22 cellular contexts compared by ENCODE assay signal in the genomic region with DNA sequence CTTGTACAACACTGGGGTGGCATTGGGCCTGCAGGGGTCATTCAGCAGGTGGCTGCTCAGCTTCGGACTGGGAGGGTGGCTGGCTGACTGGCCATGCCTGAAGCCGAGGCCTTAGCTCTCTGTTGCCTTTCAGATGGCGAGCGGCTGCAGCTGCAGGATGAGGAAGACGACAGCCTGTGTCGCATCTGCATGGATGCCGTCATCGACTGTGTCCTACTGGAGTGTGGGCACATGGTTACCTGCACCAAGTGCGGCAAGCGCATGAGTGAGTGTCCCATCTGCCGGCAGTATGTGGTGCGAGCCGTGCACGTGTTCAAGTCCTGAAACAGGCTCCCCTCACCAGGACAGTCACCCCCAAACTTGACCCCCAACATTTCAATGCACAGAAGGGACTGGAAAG. TPM values are rescaled to one million over a fixed set of nuclear protein-coding genes. Genes with fewer than 3 reads are reported as not detected.
A peak's percentile ranks its signal among the peaks of the same experiment; 100 is the strongest.
DNase-seq lines count a peak whose midpoint lies in the region; ATAC-seq and TF ChIP-seq lines count a peak whose summit lies in the region.
"Had no signal": no experiment of that assay in that cellular context is flagged by ENCODE, and none has a peak within 500 bp of the region (broad histone marks: within the 10 kb centered on the region; RNA-seq: fewer than 3 reads in every experiment).

No MANE protein-coding gene starts in this region.

- DNase-seq in HL-60 (ENCODE audit: low read depth in 1 of 2, low spot score in 1 of 2) (no peak), globus pallidus (ENCODE audit: low spot score) (peak; percentile 41), ureter (ENCODE audit: low spot score) (no peak), COLO829 (ENCODE audit: low spot score) (no peak)
- DNase-seq: activated CD4-positive, alpha-beta memory T cell treated with anti-CD3 and anti-CD28 coated beads, Interleukin-2, amount 10 ng/mL, durations not matched to agents 7 days and 5 days; activated naive CD4-positive, alpha-beta T cell treated with anti-CD3 and anti-CD28 coated beads, Interleukin-2, amount 50 U/mL, for 16 hours; activated T-cell treated with anti-CD3 and anti-CD28 coated beads, Interleukin-2, amount 50 U/mL, for 72 hours; dermis blood vessel endothelial cell; DMS79 treated with DMSO at 0.1 percent for 48 hours; immature natural killer cell; MM.1S; NCI-H2171; small intestine; stimulated activated naive CD4-positive, alpha-beta T cell had no signal

- H3K4me3 ChIP-seq in DOHH2 (ENCODE audit: low read length) (no peak overlapping the region), HL-60 (replicated peaks; ENCODE audit: insufficient read depth, low read length) (no peak overlapping the region), rectal smooth muscle tissue (ENCODE audit: low read length) (no peak overlapping the region)
- H3K4me3 ChIP-seq: HAP-1, hepatocyte, tibial nerve had no signal

- H3K9me2 ChIP-seq in DOHH2 (replicated peaks; ENCODE audit: control insufficient read depth, low read length) = no peaks in the 10 kb centered on the region

- H3K4me1 ChIP-seq in DOHH2 (ENCODE audit: control insufficient read depth, low read length) = peaks cover 48% of the 10 kb centered on the region
- H3K4me1 ChIP-seq in rectal smooth muscle tissue (ENCODE audit: control insufficient read depth, insufficient read depth, low read length) = peaks cover 16% of the 10 kb centered on the region
- H3K4me1 ChIP-seq: HAP-1, tibial nerve had no signal

- H3K36me3 ChIP-seq in DOHH2 (ENCODE audit: control insufficient read depth, low read length) = peaks cover 87% of the 10 kb centered on the region
- H3K36me3 ChIP-seq in rectal smooth muscle tissue (ENCODE audit: control insufficient read depth, insufficient read depth, low read length) = peaks cover 30% of the 10 kb centered on the region

- no peaks in the 10 kb centered on the region for H3K9me3 ChIP-seq in DOHH2 (ENCODE audit: control insufficient read depth, insufficient read depth, low read length)
- H3K9me3 ChIP-seq: HAP-1, tibial nerve had no signal

- no peak overlapping the region for H3K9ac ChIP-seq in rectal smooth muscle tissue (ENCODE audit: low read length)

- H3K27ac ChIP-seq in DOHH2 (ENCODE audit: low read depth, low read length) = peak overlapping the region; percentile 95
- peak overlapping the region; percentile 77 for H3K27ac ChIP-seq in HL-60 (replicated peaks)
- peak overlapping the region; percentile 11 for H3K27ac ChIP-seq in rectal smooth muscle tissue (ENCODE audit: low read depth, low read length)
- H3K27ac ChIP-seq: hepatocyte, tibial nerve had no signal

- H4K20me1 ChIP-seq in DOHH2 (ENCODE audit: control insufficient read depth, insufficient read depth, low read depth, low read length) = no peaks in the 10 kb centered on the region

- peaks cover 37% of the 10 kb centered on the region for H3K79me2 ChIP-seq in DOHH2 (ENCODE audit: control insufficient read depth, low read length)

- TF ChIP-seq CTCF in DOHH2 (IDR thresholded peaks at IDR 0.05; ENCODE audit: low read depth, low read length, poor library complexity, severe bottlenecking) (no peak), HL-60 (IDR thresholded peaks at IDR 0.05; ENCODE audit: insufficient read depth, low read length) (no peak)

- no peak overlapping the region for H3K4me2 ChIP-seq in DOHH2 (ENCODE audit: low read length)
- H3K4me2 ChIP-seq: hepatocyte had no signal

- H3F3A ChIP-seq in DOHH2 (ENCODE audit: control insufficient read depth, insufficient read depth) = peaks cover 38% of the 10 kb centered on the region

- H3K27me3 ChIP-seq in DOHH2 (ENCODE audit: control insufficient read depth, low read length) (no peaks in the 10 kb centered on the region), HL-60 (ENCODE audit: insufficient read depth, poor library complexity, severe bottlenecking) (no peaks in the 10 kb centered on the region), rectal smooth muscle tissue (ENCODE audit: control insufficient read depth, insufficient read depth, low read length) (no peaks in the 10 kb centered on the region)
- H3K27me3 ChIP-seq: hepatocyte, tibial nerve had no signal

- ATAC-seq in HG03280 (IDR thresholded peaks at IDR 0.05; ENCODE audit: unreplicated experiment) (no peak), GM19035 (IDR thresholded peaks at IDR 0.05; ENCODE audit: unreplicated experiment) (no peak)
- ATAC-seq: activated CD4-positive, CD25-positive, alpha-beta regulatory T cell treated with anti-CD3 and anti-CD28 coated beads, Interleukin-2, amount 50 U/mL, for 24 hours; activated T-cell treated with anti-CD3 and anti-CD28 coated beads, Interleukin-2, amount 50 U/mL, for 72 hours had no signal

RNA-seq across cellular contexts. Expression of gene RNF34, which starts 23.3 kb away (rescaled TPM):
- total RNA-seq in ureter = 63.9 TPM

Comparison
In these comparisons a context has a peak if more than half of its experiments do, and no peak if none do; other contexts are left out.
1. H3K27ac ChIP-seq: peak in every context shown above with its lines; median percentile 95 in DOHH2; 77 in HL-60; 11 in rectal smooth muscle tissue.